In the genomic region with DNA sequence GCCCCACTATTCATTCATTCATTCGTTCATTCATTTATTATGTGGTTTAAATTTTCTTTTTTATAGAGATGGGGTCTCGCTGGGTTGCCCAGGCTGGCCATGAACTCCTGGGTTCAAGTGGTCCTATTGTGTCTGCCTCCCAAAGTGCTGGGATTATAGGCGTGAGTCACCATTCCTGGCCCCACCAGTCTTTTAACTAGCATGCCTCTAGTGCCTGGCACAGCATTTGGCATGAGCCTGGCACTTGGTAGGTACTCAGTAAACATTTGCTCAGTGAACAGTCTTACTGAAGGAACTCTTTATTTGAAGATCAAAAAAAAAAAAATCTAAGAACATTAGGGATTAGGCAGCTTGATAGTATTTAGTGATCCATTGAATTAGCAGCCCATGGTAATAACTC, we compare ENCODE assay signal across 17 cellular contexts.
"Had no signal": no experiment of that assay in that cellular context is flagged by ENCODE, and none has a peak within 500 bp of the region (broad histone marks: within the 10 kb centered on the region; RNA-seq: fewer than 3 reads in every experiment).

No MANE protein-coding gene starts in this region.

- H3K9me3 ChIP-seq: esophagus squamous epithelium, sigmoid colon, spleen had no signal

- H3K27ac ChIP-seq: esophagus squamous epithelium, hepatocyte, sigmoid colon, spleen had no signal

- H3K9me3 Mint-ChIP-seq: activated CD4-positive, alpha-beta memory T cell treated with anti-CD3 and anti-CD28 coated beads for 36 hours; activated naive CD8-positive, alpha-beta T cell treated with anti-CD3 and anti-CD28 coated beads for 36 hours; effector memory CD8-positive, alpha-beta T cell; mesothelial cell of epicardium; stimulated activated naive B cell treated with anti-CD40 and anti-IgM and Interleukin-4, amounts not matched to agents 10 μg/mL and 1 μg/mL and 100 μg/mL, for 72 hours had no signal

- H3K4me1 Mint-ChIP-seq: activated CD4-positive, alpha-beta T cell treated with anti-CD3 and anti-CD28 coated beads for 36 hours had no signal

- H3K4me3 ChIP-seq: esophagus squamous epithelium, hepatocyte, sigmoid colon, spleen had no signal

- H3K4me3 Mint-ChIP-seq: activated CD4-positive, alpha-beta memory T cell treated with anti-CD3 and anti-CD28 coated beads for 36 hours; activated CD4-positive, alpha-beta T cell treated with anti-CD3 and anti-CD28 coated beads for 36 hours; activated naive CD8-positive, alpha-beta T cell treated with anti-CD3 and anti-CD28 coated beads for 36 hours; effector memory CD8-positive, alpha-beta T cell; mesothelial cell of epicardium; stimulated activated naive B cell treated with anti-CD40 and anti-IgM and Interleukin-4, amounts not matched to agents 10 μg/mL and 1 μg/mL and 100 μg/mL, for 72 hours had no signal

- ATAC-seq: activated CD4-positive, alpha-beta T cell treated with anti-CD3 and anti-CD28 coated beads for 36 hours; effector memory CD8-positive, alpha-beta T cell; left cardiac atrium; stimulated activated naive B cell treated with anti-CD40 and anti-IgM and Interleukin-4, amounts not matched to agents 10 μg/mL and 1 μg/mL and 100 μg/mL, for 72 hours had no signal

- H3K27ac Mint-ChIP-seq: activated CD4-positive, alpha-beta memory T cell treated with anti-CD3 and anti-CD28 coated beads for 36 hours; activated CD4-positive, alpha-beta T cell treated with anti-CD3 and anti-CD28 coated beads for 36 hours; activated naive CD8-positive, alpha-beta T cell treated with anti-CD3 and anti-CD28 coated beads for 36 hours; effector memory CD8-positive, alpha-beta T cell; mesothelial cell of epicardium; progenitor cell of endocrine pancreas; stimulated activated naive B cell treated with anti-CD40 and anti-IgM and Interleukin-4, amounts not matched to agents 10 μg/mL and 1 μg/mL and 100 μg/mL, for 72 hours had no signal

- DNase-seq: activated CD4-positive, alpha-beta memory T cell treated with anti-CD3 and anti-CD28 coated beads for 36 hours; activated CD4-positive, alpha-beta T cell treated with anti-CD3 and anti-CD28 coated beads for 36 hours; activated naive CD4-positive, alpha-beta T cell; activated naive CD8-positive, alpha-beta T cell treated with anti-CD3 and anti-CD28 coated beads for 36 hours; amniotic stem cell; dermis blood vessel endothelial cell; effector memory CD8-positive, alpha-beta T cell; esophagus squamous epithelium; left cardiac atrium; occipital lobe; sigmoid colon; spleen; stimulated activated CD4-positive, alpha-beta T cell treated with anti-CD3 and anti-CD28 coated beads, Interleukin-4, amount 100 ng/mL, for 4 hours; stimulated activated naive B cell treated with anti-CD40 and anti-IgM and Interleukin-4, amounts not matched to agents 10 μg/mL and 1 μg/mL and 100 μg/mL, for 72 hours had no signal

- H3K27me3 Mint-ChIP-seq: activated CD4-positive, alpha-beta memory T cell treated with anti-CD3 and anti-CD28 coated beads for 36 hours; activated CD4-positive, alpha-beta T cell treated with anti-CD3 and anti-CD28 coated beads for 36 hours; activated naive CD8-positive, alpha-beta T cell treated with anti-CD3 and anti-CD28 coated beads for 36 hours; effector memory CD8-positive, alpha-beta T cell; progenitor cell of endocrine pancreas; stimulated activated naive B cell treated with anti-CD40 and anti-IgM and Interleukin-4, amounts not matched to agents 10 μg/mL and 1 μg/mL and 100 μg/mL, for 72 hours had no signal

- H3K27me3 ChIP-seq: esophagus squamous epithelium, hepatocyte, sigmoid colon, spleen had no signal

- H3K4me1 ChIP-seq: sigmoid colon, spleen had no signal
